ENCODE assay signal across 11 cellular contexts in the genomic region with DNA sequence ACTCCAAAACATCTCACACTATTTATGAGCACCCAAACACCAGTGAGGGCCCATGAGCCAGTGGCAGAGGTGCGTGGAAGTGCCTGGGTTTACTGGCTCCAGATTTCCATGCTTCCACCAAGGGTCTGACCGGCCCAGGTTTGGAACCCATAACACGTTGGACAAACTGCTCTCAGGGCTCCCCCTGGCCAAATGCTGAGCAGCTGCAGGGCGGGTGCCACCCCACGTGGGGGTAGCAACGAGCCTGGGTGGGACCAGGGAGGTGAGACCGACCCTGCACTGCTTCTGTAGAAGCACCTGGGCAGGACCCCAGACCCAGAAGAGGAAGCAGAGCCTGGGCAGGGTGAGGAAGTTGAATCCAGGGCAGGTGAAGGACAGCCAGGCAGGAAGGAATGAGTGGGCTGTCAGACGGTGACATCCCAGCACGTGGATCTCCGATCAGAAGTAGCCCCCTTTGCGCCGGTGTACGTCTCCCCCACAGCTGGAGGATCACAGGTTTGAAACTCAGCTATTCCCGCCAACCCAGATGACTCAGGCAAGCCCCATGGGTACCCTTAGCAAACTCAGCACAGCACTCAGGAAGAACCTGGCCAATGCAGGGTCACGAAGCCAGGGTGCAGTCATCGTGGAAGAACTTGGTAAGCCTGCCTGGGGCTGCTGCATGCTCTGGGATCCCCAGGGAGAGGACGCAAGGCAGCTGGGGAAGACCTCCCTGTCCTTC.
DNase-seq lines count a peak whose midpoint lies in the region; ATAC-seq and TF ChIP-seq lines count a peak whose summit lies in the region.
"Had no signal": no experiment of that assay in that cellular context is flagged by ENCODE, and none has a peak within 500 bp of the region (broad histone marks: within the 10 kb centered on the region; RNA-seq: fewer than 3 reads in every experiment).

No MANE protein-coding gene starts in this region.

- H3K27ac Mint-ChIP-seq in nephron progenitor cell, result no peak overlapping the region
- H3K27ac Mint-ChIP-seq: CD8-positive, alpha-beta T cell had no signal

- peak; percentile 84 for DNase-seq in Daoy (ENCODE audit: low read depth)
- DNase-seq in adipocyte (ENCODE audit: low read depth), result no peak
- DNase-seq in right lobe of liver, result no peak
- DNase-seq in NCI-H128 (lab: John Stamatoyannopoulos, UW; ENCODE audit: unreplicated experiment), result no peak
- no peak for DNase-seq in stimulated activated CD4-positive, alpha-beta T cell treated with anti-CD3 and anti-CD28 coated beads, Interleukin-12 subunit alpha, Interleukin-12 subunit beta, amount 100 ng/mL, for 4 hours
- no peak for DNase-seq in nephron progenitor cell
- no peak for DNase-seq in lower lobe of right lung
- DNase-seq: CD8-positive, alpha-beta T cell; effector CD4-positive, alpha-beta T cell; NCI-H1417 had no signal

- H3K36me3 ChIP-seq in adipocyte (ENCODE audit: control insufficient read depth, insufficient read depth, low read length, severe bottlenecking) (peaks cover 22% of the 10 kb centered on the region), right lobe of liver (peaks cover 0 to 17% (median 2%) of the 10 kb centered on the region in 4 donors), lower lobe of right lung (peaks cover 12% of the 10 kb centered on the region)

- 59% methylated on average over 3 of the region's 17 CpGs for WGBS in right lobe of liver (ENCODE audit: insufficient coverage, low coverage, low lambda C conversion rate, missing lambda C conversion rate)

- H3K9me3 Mint-ChIP-seq in nephron progenitor cell, result no peaks in the 10 kb centered on the region
- H3K9me3 Mint-ChIP-seq: CD8-positive, alpha-beta T cell had no signal

- intact Hi-C loops in right lobe of liver (cut with DNase I), result no loop called here
- intact Hi-C loops in lower lobe of right lung (cut with DNase I), result no loop called here

- no peaks in the 10 kb centered on the region for H3K9me3 ChIP-seq in adipocyte (ENCODE audit: control insufficient read depth, low read length)
- H3K9me3 ChIP-seq in right lobe of liver, result no peaks in the 10 kb centered on the region
- H3K9me3 ChIP-seq in lower lobe of right lung, result no peaks in the 10 kb centered on the region

- H3K27me3 Mint-ChIP-seq in nephron progenitor cell (ENCODE audit: low read depth, poor library complexity), result no peaks in the 10 kb centered on the region

- TF ChIP-seq POLR2A in right lobe of liver (IDR thresholded peaks at IDR 0.05), result no peak

- H3K27me3 ChIP-seq in adipocyte (replicated peaks; ENCODE audit: control insufficient read depth, insufficient read depth, low read length) (no peaks in the 10 kb centered on the region), right lobe of liver (no peaks in the 10 kb centered on the region), lower lobe of right lung (ENCODE audit: low read depth) (no peaks in the 10 kb centered on the region)

- H3K4me3 Mint-ChIP-seq in nephron progenitor cell, result no peak overlapping the region
- H3K4me3 Mint-ChIP-seq: CD8-positive, alpha-beta T cell had no signal

- ATAC-seq in GM21447 (IDR thresholded peaks at IDR 0.05; ENCODE audit: unreplicated experiment) (peak; percentile 3), right lobe of liver (peak; percentile 8 to 35 (median 12)), lower lobe of right lung (no peak)
- ATAC-seq: CD8-positive, alpha-beta T cell had no signal

- TF ChIP-seq CTCF in right lobe of liver (IDR thresholded peaks at IDR 0.05) (no peak), nephron progenitor cell (IDR thresholded peaks at IDR 0.05) (no peak), lower lobe of right lung (IDR thresholded peaks at IDR 0.05) (no peak)

- H3K9ac ChIP-seq in adipocyte (ENCODE audit: low read length), result peak overlapping the region; percentile 9

- H3K4me3 ChIP-seq in adipocyte (ENCODE audit: low read length), result no peak overlapping the region
- H3K4me3 ChIP-seq in right lobe of liver, result no peak overlapping the region
- H3K4me3 ChIP-seq in lower lobe of right lung, result no peak overlapping the region

- peaks cover 5% of the 10 kb centered on the region for H3K4me1 Mint-ChIP-seq in nephron progenitor cell

- peak overlapping the region in 2 of 3 donors; percentile 63 to 69 for H3K27ac ChIP-seq in right lobe of liver
- H3K27ac ChIP-seq in lower lobe of right lung, result no peak overlapping the region

- peaks cover 46% of the 10 kb centered on the region for H3K36me3 Mint-ChIP-seq in nephron progenitor cell (ENCODE audit: low read depth)

- H3K4me1 ChIP-seq in adipocyte (ENCODE audit: control insufficient read depth, insufficient read depth, low read length) (peaks cover 46% of the 10 kb centered on the region), right lobe of liver (peaks cover 0 to 54% (median 26%) of the 10 kb centered on the region in 4 donors), lower lobe of right lung (peaks cover 79% of the 10 kb centered on the region)

Comparison
In these comparisons a context has a peak if more than half of its experiments do, and no peak if none do; other contexts are left out.
1. ATAC-seq: peak in GM21447 (single experiment) and right lobe of liver (4 of 4); none in lower lobe of right lung (0 of 2).